Comparison of ENCODE assay signal across 31 cellular contexts in the genomic region with DNA sequence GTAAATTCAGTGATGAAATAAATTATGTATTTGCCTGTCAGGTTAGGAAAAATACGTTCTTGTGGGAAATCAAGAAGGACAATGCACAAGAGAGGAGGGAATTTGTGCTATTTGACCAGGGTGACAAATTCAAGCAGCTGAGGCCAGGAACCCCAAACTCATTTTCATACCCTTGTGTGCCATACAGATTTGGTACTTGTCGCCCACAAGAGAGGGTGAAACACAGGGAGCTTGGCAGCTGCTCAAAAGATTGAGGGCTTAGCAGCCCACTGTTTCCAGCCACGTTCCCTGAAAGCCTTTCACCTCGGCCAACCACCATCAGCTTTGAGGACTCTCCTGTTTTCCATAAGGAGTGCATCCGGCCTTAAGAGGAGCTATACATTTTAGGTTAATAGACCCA.
"Had no signal": no experiment of that assay in that cellular context is flagged by ENCODE, and none has a peak within 500 bp of the region (broad histone marks: within the 10 kb centered on the region; RNA-seq: fewer than 3 reads in every experiment).

No MANE protein-coding gene starts in this region.

- H3K27me3 ChIP-seq: body of pancreas, esophagus muscularis mucosa, gastrocnemius medialis had no signal

- H3K9me3 Mint-ChIP-seq: activated CD4-positive, alpha-beta memory T cell treated with anti-CD3 and anti-CD28 coated beads, Interleukin-2, amount 10 ng/mL, durations not matched to agents 7 days and 5 days; activated CD4-positive, alpha-beta T cell treated with anti-CD3 and anti-CD28 coated beads, Interleukin-2, amount 10 ng/mL, durations not matched to agents 7 days and 5 days; activated T-cell treated with anti-CD3 and anti-CD28 coated beads, Interleukin-2, amount 50 U/mL, for 4 hours; activated T-helper 17 cell treated with anti-CD3 and anti-CD28 coated beads, Interleukin-2, amount 50 U/mL, for 72 hours; effector memory CD8-positive, alpha-beta T cell; T-helper 2 cell treated with Interferon-gamma antibody and Interleukin-4, amounts not matched to agents 5 μg/mL and 100 μg/mL, for 36 hours; WTC11 had no signal

- H3K27ac ChIP-seq: body of pancreas, esophagus muscularis mucosa, foreskin keratinocyte, gastrocnemius medialis, VCaP had no signal

- H3K4me3 Mint-ChIP-seq: activated CD4-positive, alpha-beta memory T cell treated with anti-CD3 and anti-CD28 coated beads, Interleukin-2, amount 10 ng/mL, durations not matched to agents 7 days and 5 days; activated CD4-positive, alpha-beta T cell treated with anti-CD3 and anti-CD28 coated beads, Interleukin-2, amount 10 ng/mL, durations not matched to agents 7 days and 5 days; activated naive CD8-positive, alpha-beta T cell; activated T-cell treated with anti-CD3 and anti-CD28 coated beads, Interleukin-2, amount 50 U/mL, for 4 hours; activated T-helper 17 cell treated with anti-CD3 and anti-CD28 coated beads, Interleukin-2, amount 50 U/mL, for 72 hours; effector memory CD8-positive, alpha-beta T cell; T-helper 17 cell; T-helper 2 cell treated with Interferon-gamma antibody and Interleukin-4, amounts not matched to agents 5 μg/mL and 100 μg/mL, for 36 hours; WTC11 had no signal

- H3K4me3 ChIP-seq: body of pancreas, esophagus muscularis mucosa, gastrocnemius medialis had no signal

- H3K36me3 ChIP-seq: esophagus muscularis mucosa, gastrocnemius medialis had no signal

- H3K9me3 ChIP-seq: body of pancreas, esophagus muscularis mucosa, gastrocnemius medialis had no signal

- H3K4me1 ChIP-seq: body of pancreas, esophagus muscularis mucosa, foreskin keratinocyte, gastrocnemius medialis had no signal

- H3K4me1 Mint-ChIP-seq: activated CD4-positive, alpha-beta memory T cell treated with anti-CD3 and anti-CD28 coated beads, Interleukin-2, amount 10 ng/mL, durations not matched to agents 7 days and 5 days; activated CD4-positive, alpha-beta T cell treated with anti-CD3 and anti-CD28 coated beads, Interleukin-2, amount 10 ng/mL, durations not matched to agents 7 days and 5 days; activated T-helper 17 cell treated with anti-CD3 and anti-CD28 coated beads, Interleukin-2, amount 50 U/mL, for 72 hours; T-helper 17 cell had no signal

- H3K36me3 Mint-ChIP-seq: activated naive CD8-positive, alpha-beta T cell; WTC11 had no signal

- H3K27ac Mint-ChIP-seq: activated CD4-positive, alpha-beta memory T cell treated with anti-CD3 and anti-CD28 coated beads, Interleukin-2, amount 10 ng/mL, durations not matched to agents 7 days and 5 days; activated CD4-positive, alpha-beta T cell treated with anti-CD3 and anti-CD28 coated beads, Interleukin-2, amount 10 ng/mL, durations not matched to agents 7 days and 5 days; activated naive CD8-positive, alpha-beta T cell; activated T-helper 17 cell treated with anti-CD3 and anti-CD28 coated beads, Interleukin-2, amount 50 U/mL, for 72 hours; effector memory CD8-positive, alpha-beta T cell; T-helper 17 cell; T-helper 2 cell treated with Interferon-gamma antibody and Interleukin-4, amounts not matched to agents 5 μg/mL and 100 μg/mL, for 36 hours; WTC11 had no signal

- DNase-seq: activated CD4-positive, alpha-beta memory T cell treated with anti-CD3 and anti-CD28 coated beads, Interleukin-2, amount 10 ng/mL, durations not matched to agents 7 days and 5 days; activated CD4-positive, alpha-beta T cell treated with anti-CD3 and anti-CD28 coated beads for 1 hour; activated CD4-positive, alpha-beta T cell treated with anti-CD3 and anti-CD28 coated beads for 4 hours; activated CD4-positive, alpha-beta T cell treated with anti-CD3 and anti-CD28 coated beads, Interleukin-2, amount 10 ng/mL, durations not matched to agents 7 days and 5 days; activated CD4-positive, alpha-beta T cell treated with anti-CD3 and anti-CD28 coated beads, Interleukin-2, amount 50 U/mL, for 4 hours; activated effector memory CD4-positive, alpha-beta T cell treated with Interleukin-2 at 50 U/mL for 16 hours; activated gamma-delta T cell treated with Interleukin-2 at 50 U/mL for 16 hours; activated naive CD4-positive, alpha-beta T cell treated with anti-CD3 and anti-CD28 coated beads, Interleukin-2, amount 50 U/mL, for 16 hours; activated naive CD4-positive, alpha-beta T cell treated with Interleukin-2 at 50 U/mL for 16 hours; activated T-cell treated with anti-CD3 and anti-CD28 coated beads, Interleukin-2, amount 50 U/mL, for 4 hours; amniotic stem cell; anterior cingulate cortex; body of pancreas; caudate nucleus; cortex of kidney; dermis blood vessel endothelial cell; effector CD4-positive, alpha-beta T cell; effector memory CD8-positive, alpha-beta T cell; erythroblast; foreskin keratinocyte; gastrocnemius medialis; glutamatergic neuron; T-helper 1 cell; T-helper 17 cell; T1000 had no signal
